Comparison of ENCODE assay signal across 8 cellular contexts in the genomic region with DNA sequence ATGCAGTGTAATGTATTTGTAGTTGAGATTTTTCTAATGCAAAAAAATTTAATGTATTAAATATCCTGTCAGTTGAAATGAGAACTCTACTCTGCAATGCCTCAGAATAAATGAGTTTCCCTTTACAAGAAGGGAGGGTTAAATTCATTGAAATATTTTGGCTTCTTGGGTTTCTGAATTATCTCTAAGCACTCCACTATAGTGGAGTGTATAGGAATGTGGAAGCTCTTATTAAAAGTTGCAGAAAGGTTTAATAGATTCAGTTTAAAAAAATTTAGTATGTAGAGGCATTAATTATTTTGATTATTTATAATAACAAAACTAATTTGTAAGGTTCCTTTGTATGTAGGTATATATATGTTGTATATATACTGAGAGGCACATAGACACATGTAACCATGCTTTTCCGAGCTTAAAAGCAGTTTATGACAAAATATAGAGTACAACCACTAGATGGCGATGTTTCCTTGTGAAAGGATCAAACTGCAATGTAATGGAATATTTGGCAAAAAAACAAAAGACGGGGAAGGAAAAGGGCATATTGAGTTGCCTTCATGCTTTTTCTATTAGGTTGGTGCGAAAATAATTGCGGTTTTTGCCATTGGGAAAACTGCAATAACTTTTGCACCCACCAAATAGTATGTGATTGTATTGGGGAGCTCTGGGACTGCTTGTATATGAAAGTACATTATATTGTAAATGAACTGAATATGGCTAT.
DNase-seq lines count a peak whose midpoint lies in the region; ATAC-seq, FAIRE-seq and TF ChIP-seq lines count a peak whose summit lies in the region.

No MANE protein-coding gene starts in this region.

- H3K4me3 ChIP-seq in GM12875 (ENCODE audit: low read depth, low read length) (no peak overlapping the region), retinal pigment epithelial cell (ENCODE audit: low read length) (no peak overlapping the region)

- in situ Hi-C loops in ACHN (cut with HindIII; ENCODE audit: low pct_ligation_motif_present, low pct_unique_long_range_greater_than_20kb, low sequenced_read_pairs) = no loop called here

- DNase-seq in ACHN (peak; percentile 69), NCI-H146 (lab: John Stamatoyannopoulos, UW) (peak; percentile 81), SW480 (ENCODE audit: low spot score) (peak; percentile 37), frontal cortex (ENCODE audit: low spot score in 2 of 2) (peak; percentile 16 to 34), retinal pigment epithelial cell (ENCODE audit: low read depth) (peak; percentile 16)
- no peak for DNase-seq in activated CD4-positive, alpha-beta T cell treated with anti-CD3 and anti-CD28 coated beads for 1 hour

- TF ChIP-seq CTCF in GM12875 (IDR thresholded peaks at IDR 0.05; ENCODE audit: borderline replicate concordance, insufficient read depth, low read depth, low read length) (peak; percentile 41; the same call in 1 of the 2 replicates), retinal pigment epithelial cell (conservative IDR thresholded peaks at IDR 0.05; ENCODE audit: low read depth, low read length) (peak; percentile 63)

- peak; percentile 74 for ATAC-seq in HG02763 (IDR thresholded peaks at IDR 0.05; ENCODE audit: unreplicated experiment)

- peak; percentile 91 for FAIRE-seq in frontal cortex (lab: Jason Lieb, UNC)
